35 cellular contexts compared by ENCODE assay signal in the genomic region with DNA sequence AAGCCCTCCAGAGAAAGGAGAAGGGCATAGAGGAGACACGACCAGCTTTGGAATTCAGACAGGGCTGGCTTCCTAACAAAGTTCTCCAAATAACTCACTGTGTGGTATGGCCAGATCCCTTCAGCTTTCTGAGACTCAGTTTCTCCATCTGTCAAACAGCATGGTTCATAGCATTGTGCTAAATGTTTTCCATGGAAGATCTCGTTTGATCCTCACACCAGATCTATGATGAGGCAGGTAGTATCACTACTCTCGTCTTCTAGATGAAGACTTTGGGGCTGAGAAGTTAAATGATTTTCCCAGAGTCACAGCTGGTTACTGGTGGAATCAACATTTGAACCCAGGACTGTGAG.
"Had no signal": no experiment of that assay in that cellular context is flagged by ENCODE, and none has a peak within 500 bp of the region (broad histone marks: within the 10 kb centered on the region; RNA-seq: fewer than 3 reads in every experiment).

No MANE protein-coding gene starts in this region.

- H3K36me3 ChIP-seq: adrenal gland, cardiac muscle cell had no signal

- H3K27me3 ChIP-seq: body of pancreas, cardiac muscle cell had no signal

- ATAC-seq: activated CD8-positive, alpha-beta T cell treated with anti-CD3 and anti-CD28 coated beads for 36 hours; activated naive CD4-positive, alpha-beta T cell treated with anti-CD3 and anti-CD28 coated beads, Interleukin-2, amount 50 U/mL, for 72 hours; activated T-cell treated with anti-CD3 and anti-CD28 coated beads, Interleukin-2, amount 50 U/mL, for 4 hours; activated T-cell treated with anti-CD3 and anti-CD28 coated beads, Interleukin-2, amount 50 U/mL, for 72 hours; activated T-helper 17 cell treated with anti-CD3 and anti-CD28 coated beads, Interleukin-2, amount 50 U/mL, for 72 hours; body of pancreas had no signal

- H3K27ac ChIP-seq: adrenal gland, body of pancreas, cardiac muscle cell, VCaP had no signal

- H3K4me3 Mint-ChIP-seq: activated B cell treated with CpG ODN at 0.5 μM for 24 hours; activated CD4-positive, alpha-beta memory T cell treated with anti-CD3 and anti-CD28 coated beads for 36 hours; activated CD4-positive, alpha-beta T cell treated with anti-CD3 and anti-CD28 coated beads, Interleukin-2, amount 10 ng/mL, durations not matched to agents 24 days and 14 days; activated CD8-positive, alpha-beta T cell treated with anti-CD3 and anti-CD28 coated beads for 36 hours; activated naive CD4-positive, alpha-beta T cell treated with anti-CD3 and anti-CD28 coated beads for 36 hours; activated naive CD8-positive, alpha-beta T cell treated with anti-CD3 and anti-CD28 coated beads for 36 hours; activated T-cell treated with anti-CD3 and anti-CD28 coated beads, Interleukin-2, amount 50 U/mL, for 4 hours; activated T-cell treated with anti-CD3 and anti-CD28 coated beads, Interleukin-2, amount 50 U/mL, for 72 hours; activated T-helper 1 cell treated with anti-CD3 and anti-CD28 coated beads, Interleukin-12 subunit alpha, Interleukin-12 subunit beta, Interleukin-2, Interleukin-4 antibody, amounts not matched to agents 30 ng/mL and 10 ng/mL and 1 ng/mL, durations not matched to agents 14 hours and 24 hours and 36 hours; activated T-helper 17 cell treated with anti-CD3 and anti-CD28 coated beads, Interleukin-2, amount 50 U/mL, for 72 hours; T-helper 1 cell treated with Interleukin-12 subunit alpha and Interleukin-12 subunit beta and Interleukin-4 antibody, amounts not matched to agents 30 μg/mL and 1 μg/mL, for 36 hours; T-helper 2 cell treated with Interferon-gamma antibody and Interleukin-4, amounts not matched to agents 5 μg/mL and 100 μg/mL, for 36 hours had no signal

- H3K27me3 Mint-ChIP-seq: activated CD4-positive, alpha-beta memory T cell treated with anti-CD3 and anti-CD28 coated beads for 36 hours; activated CD4-positive, alpha-beta T cell treated with anti-CD3 and anti-CD28 coated beads, Interleukin-2, amount 10 ng/mL, durations not matched to agents 24 days and 14 days; activated CD8-positive, alpha-beta T cell treated with anti-CD3 and anti-CD28 coated beads for 36 hours; activated naive CD8-positive, alpha-beta T cell treated with anti-CD3 and anti-CD28 coated beads for 36 hours had no signal

- DNase-seq: activated B cell treated with CpG ODN at 0.5 μM for 24 hours; activated CD4-positive, alpha-beta memory T cell treated with anti-CD3 and anti-CD28 coated beads for 36 hours; activated CD4-positive, alpha-beta T cell treated with anti-CD3 and anti-CD28 coated beads for 4 hours; activated CD4-positive, alpha-beta T cell treated with anti-CD3 and anti-CD28 coated beads, Interleukin-2, amount 10 ng/mL, durations not matched to agents 24 days and 14 days; activated CD4-positive, alpha-beta T cell treated with anti-CD3 and anti-CD28 coated beads, Interleukin-2, amount 50 U/mL, for 1 hour; activated CD4-positive, alpha-beta T cell treated with anti-CD3 and anti-CD28 coated beads, Interleukin-2, amount 50 U/mL, for 4 hours; activated CD4-positive, CD25-positive, alpha-beta regulatory T cell treated with anti-CD3 and anti-CD28 coated beads, Interleukin-2, amount 50 U/mL, for 72 hours; activated CD8-positive, alpha-beta memory T cell treated with anti-CD3 and anti-CD28 coated beads, Interleukin-2, amount 50 U/mL, for 4 hours; activated CD8-positive, alpha-beta T cell treated with anti-CD3 and anti-CD28 coated beads for 36 hours; activated effector memory CD4-positive, alpha-beta T cell treated with anti-CD3 and anti-CD28 coated beads, Interleukin-2, amount 50 U/mL, for 16 hours; activated gamma-delta T cell treated with Interleukin-2 at 50 U/mL for 16 hours; activated naive CD4-positive, alpha-beta T cell; activated naive CD4-positive, alpha-beta T cell treated with anti-CD3 and anti-CD28 coated beads for 36 hours; activated naive CD4-positive, alpha-beta T cell treated with anti-CD3 and anti-CD28 coated beads, Interleukin-2, amount 50 U/mL, for 16 hours; activated naive CD8-positive, alpha-beta T cell treated with anti-CD3 and anti-CD28 coated beads for 36 hours; activated T-cell treated with anti-CD3 and anti-CD28 coated beads for 4 hours; activated T-cell treated with anti-CD3 and anti-CD28 coated beads, Interleukin-2, amount 50 U/mL, for 1 hour; activated T-cell treated with anti-CD3 and anti-CD28 coated beads, Interleukin-2, amount 50 U/mL, for 4 hours; activated T-cell treated with anti-CD3 and anti-CD28 coated beads, Interleukin-2, amount 50 U/mL, for 72 hours; adrenal gland; amniotic stem cell; aorta; body of pancreas; central memory CD4-positive, alpha-beta T cell; SW 1271; T-helper 1 cell; T-helper 2 cell; T-helper 9 cell had no signal

- H3K4me1 ChIP-seq: adrenal gland, body of pancreas had no signal

- H3K27ac Mint-ChIP-seq: activated B cell treated with CpG ODN at 0.5 μM for 24 hours; activated CD4-positive, alpha-beta memory T cell treated with anti-CD3 and anti-CD28 coated beads for 36 hours; activated CD4-positive, alpha-beta T cell treated with anti-CD3 and anti-CD28 coated beads, Interleukin-2, amount 10 ng/mL, durations not matched to agents 24 days and 14 days; activated CD8-positive, alpha-beta T cell treated with anti-CD3 and anti-CD28 coated beads for 36 hours; activated naive CD4-positive, alpha-beta T cell treated with anti-CD3 and anti-CD28 coated beads for 36 hours; activated naive CD4-positive, alpha-beta T cell treated with anti-CD3 and anti-CD28 coated beads, Interleukin-2, amount 50 U/mL, for 72 hours; activated naive CD8-positive, alpha-beta T cell treated with anti-CD3 and anti-CD28 coated beads for 36 hours; activated T-cell treated with anti-CD3 and anti-CD28 coated beads, Interleukin-2, amount 50 U/mL, for 72 hours; activated T-helper 1 cell treated with anti-CD3 and anti-CD28 coated beads, Interleukin-12 subunit alpha, Interleukin-12 subunit beta, Interleukin-2, Interleukin-4 antibody, amounts not matched to agents 30 ng/mL and 10 ng/mL and 1 ng/mL, durations not matched to agents 14 hours and 24 hours and 36 hours; activated T-helper 17 cell treated with anti-CD3 and anti-CD28 coated beads, Interleukin-2, amount 50 U/mL, for 72 hours; T-helper 1 cell treated with Interleukin-12 subunit alpha and Interleukin-12 subunit beta and Interleukin-4 antibody, amounts not matched to agents 30 μg/mL and 1 μg/mL, for 36 hours; T-helper 2 cell treated with Interferon-gamma antibody and Interleukin-4, amounts not matched to agents 5 μg/mL and 100 μg/mL, for 36 hours had no signal

- H3K4me3 ChIP-seq: adrenal gland, body of pancreas, cardiac muscle cell had no signal

- H3K4me1 Mint-ChIP-seq: activated B cell treated with CpG ODN at 0.5 μM for 24 hours; activated CD4-positive, alpha-beta T cell treated with anti-CD3 and anti-CD28 coated beads, Interleukin-2, amount 10 ng/mL, durations not matched to agents 24 days and 14 days; activated naive CD8-positive, alpha-beta T cell treated with anti-CD3 and anti-CD28 coated beads for 36 hours; activated T-helper 17 cell treated with anti-CD3 and anti-CD28 coated beads, Interleukin-2, amount 50 U/mL, for 72 hours had no signal

- H3K9me3 ChIP-seq: adrenal gland, body of pancreas had no signal

- H3K9me3 Mint-ChIP-seq: activated B cell treated with CpG ODN at 0.5 μM for 24 hours; activated CD4-positive, alpha-beta memory T cell treated with anti-CD3 and anti-CD28 coated beads for 36 hours; activated CD4-positive, alpha-beta T cell treated with anti-CD3 and anti-CD28 coated beads, Interleukin-2, amount 10 ng/mL, durations not matched to agents 24 days and 14 days; activated CD8-positive, alpha-beta T cell treated with anti-CD3 and anti-CD28 coated beads for 36 hours; activated naive CD4-positive, alpha-beta T cell treated with anti-CD3 and anti-CD28 coated beads for 36 hours; activated naive CD8-positive, alpha-beta T cell treated with anti-CD3 and anti-CD28 coated beads for 36 hours; activated T-cell treated with anti-CD3 and anti-CD28 coated beads, Interleukin-2, amount 50 U/mL, for 4 hours; activated T-helper 1 cell treated with anti-CD3 and anti-CD28 coated beads, Interleukin-12 subunit alpha, Interleukin-12 subunit beta, Interleukin-2, Interleukin-4 antibody, amounts not matched to agents 30 ng/mL and 10 ng/mL and 1 ng/mL, durations not matched to agents 14 hours and 24 hours and 36 hours; T-helper 1 cell treated with Interleukin-12 subunit alpha and Interleukin-12 subunit beta and Interleukin-4 antibody, amounts not matched to agents 30 μg/mL and 1 μg/mL, for 36 hours had no signal

- H3K36me3 Mint-ChIP-seq: activated CD4-positive, alpha-beta memory T cell treated with anti-CD3 and anti-CD28 coated beads for 36 hours; activated naive CD4-positive, alpha-beta T cell treated with anti-CD3 and anti-CD28 coated beads, Interleukin-2, amount 50 U/mL, for 72 hours; activated naive CD8-positive, alpha-beta T cell treated with anti-CD3 and anti-CD28 coated beads for 36 hours had no signal
